1 cellular context compared by ENCODE assay signal in genomic region chr14:24114536-24115450, GRCh38.
TF ChIP-seq lines count a peak whose summit lies in the region.

TSS of gene DCAF11 (plus strand) at chr14:24114777. CDS start at chr14:24115595, 818 bp downstream.
TSS of gene NRL (minus strand) at chr14:24114949. CDS start at chr14:24082848, 32,101 bp downstream.

TF ChIP-seq in HepG2, 621 proteins besides CTCF, POLR2A, EP300 and RAD21 (continued from another document):
- TF ChIP-seq, protein P1, sequence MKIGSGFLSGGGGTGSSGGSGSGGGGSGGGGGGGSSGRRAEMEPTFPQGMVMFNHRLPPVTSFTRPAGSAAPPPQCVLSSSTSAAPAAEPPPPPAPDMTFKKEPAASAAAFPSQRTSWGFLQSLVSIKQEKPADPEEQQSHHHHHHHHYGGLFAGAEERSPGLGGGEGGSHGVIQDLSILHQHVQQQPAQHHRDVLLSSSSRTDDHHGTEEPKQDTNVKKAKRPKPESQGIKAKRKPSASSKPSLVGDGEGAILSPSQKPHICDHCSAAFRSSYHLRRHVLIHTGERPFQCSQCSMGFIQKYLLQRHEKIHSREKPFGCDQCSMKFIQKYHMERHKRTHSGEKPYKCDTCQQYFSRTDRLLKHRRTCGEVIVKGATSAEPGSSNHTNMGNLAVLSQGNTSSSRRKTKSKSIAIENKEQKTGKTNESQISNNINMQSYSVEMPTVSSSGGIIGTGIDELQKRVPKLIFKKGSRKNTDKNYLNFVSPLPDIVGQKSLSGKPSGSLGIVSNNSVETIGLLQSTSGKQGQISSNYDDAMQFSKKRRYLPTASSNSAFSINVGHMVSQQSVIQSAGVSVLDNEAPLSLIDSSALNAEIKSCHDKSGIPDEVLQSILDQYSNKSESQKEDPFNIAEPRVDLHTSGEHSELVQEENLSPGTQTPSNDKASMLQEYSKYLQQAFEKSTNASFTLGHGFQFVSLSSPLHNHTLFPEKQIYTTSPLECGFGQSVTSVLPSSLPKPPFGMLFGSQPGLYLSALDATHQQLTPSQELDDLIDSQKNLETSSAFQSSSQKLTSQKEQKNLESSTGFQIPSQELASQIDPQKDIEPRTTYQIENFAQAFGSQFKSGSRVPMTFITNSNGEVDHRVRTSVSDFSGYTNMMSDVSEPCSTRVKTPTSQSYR (CRISPR knock-in tag; IDR thresholded peaks at IDR 0.05; ENCODE audit: borderline replicate concordance), result peak; percentile 82
- TF ChIP-seq U2AF1 (optimal IDR thresholded peaks at IDR 0.05; ENCODE audit: low read depth, low read length), result peak; percentile 64
- no peak for TF ChIP-seq PRMT3 (CRISPR knock-in tag; IDR thresholded peaks at IDR 0.05; ENCODE audit: borderline replicate concordance, low read depth)
- TF ChIP-seq NCOR1 (IDR thresholded peaks at IDR 0.05; ENCODE audit: borderline replicate concordance, low read length), result peak; percentile 85; the same call in 1 of the 2 replicates
- TF ChIP-seq DNMT1 (CRISPR knock-in tag; IDR thresholded peaks at IDR 0.05), result peak; percentile 99
